ENCODE assay signal across 14 cellular contexts in the genomic region with DNA sequence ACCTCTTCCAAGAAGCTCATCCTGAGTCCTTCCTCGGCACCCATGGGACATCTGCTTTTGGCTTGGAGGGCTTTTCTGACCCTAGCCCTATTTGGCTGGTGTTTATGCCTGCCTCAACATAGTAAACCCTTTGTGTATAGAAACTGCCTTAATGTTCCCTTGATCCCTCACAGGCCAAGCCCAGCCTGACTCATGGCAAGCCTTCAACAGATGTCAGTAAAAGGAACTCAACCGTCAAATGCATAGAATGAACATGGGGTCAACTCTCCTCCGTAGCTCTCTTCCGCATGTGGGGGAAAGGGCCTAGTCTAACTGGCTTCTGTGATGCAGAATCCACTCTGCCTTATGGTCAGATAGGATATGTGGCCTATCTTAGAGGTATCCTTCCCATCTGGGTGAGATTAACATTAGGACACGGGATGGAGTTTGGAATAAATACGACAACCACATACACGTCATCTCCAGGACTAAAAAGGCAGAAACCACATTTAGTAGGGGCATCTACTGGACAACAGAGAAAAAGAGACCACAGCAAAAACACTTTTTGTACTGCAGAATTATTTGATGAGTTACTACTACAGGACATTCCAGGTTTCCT. TPM values are rescaled to one million over a fixed set of nuclear protein-coding genes. Genes with fewer than 3 reads are reported as not detected.
DNase-seq lines count a peak whose midpoint lies in the region; ATAC-seq, FAIRE-seq and TF ChIP-seq lines count a peak whose summit lies in the region.
"Had no signal": no experiment of that assay in that cellular context is flagged by ENCODE, and none has a peak within 500 bp of the region (broad histone marks: within the 10 kb centered on the region; RNA-seq: fewer than 3 reads in every experiment).

No MANE protein-coding gene starts in this region.

- H3K36me3 ChIP-seq in HepG2 (replicated peaks in 1 of 2; ENCODE audit: control insufficient read depth in 1 of 2, insufficient read depth in 2 of 2, low read length in 2 of 2): no peaks in the 10 kb centered on the region
- no peaks in the 10 kb centered on the region for H3K36me3 ChIP-seq in right lobe of liver
- H3K36me3 ChIP-seq in brain microvascular endothelial cell (replicated peaks): no peaks in the 10 kb centered on the region
- no peaks in the 10 kb centered on the region for H3K36me3 ChIP-seq in keratinocyte (ENCODE audit: control insufficient read depth in 2 of 2, extremely low read depth in 1 of 2, insufficient read depth in 2 of 2, low read length in 2 of 2)
- H3K36me3 ChIP-seq in spleen: no peaks in the 10 kb centered on the region

- no peak for TF ChIP-seq CTCF in HepG2 (CRISPR knock-in tag; IDR thresholded peaks at IDR 0.05)
- TF ChIP-seq CTCF in right lobe of liver (IDR thresholded peaks at IDR 0.05): no peak
- TF ChIP-seq CTCF in brain microvascular endothelial cell (IDR thresholded peaks at IDR 0.05; ENCODE audit: low read depth, low read length, missing control alignments): no peak
- no peak for TF ChIP-seq CTCF in keratinocyte (optimal IDR thresholded peaks at IDR 0.05 in 1 of 3, IDR thresholded peaks at IDR 0.05 in 1 of 3, conservative IDR thresholded peaks at IDR 0.05 in 1 of 3; ENCODE audit: extremely low read depth in 1 of 3, insufficient read depth in 2 of 3, low read length in 3 of 3)
- TF ChIP-seq CTCF in spleen (IDR thresholded peaks at IDR 0.05 in 8 of 11, conservative IDR thresholded peaks at IDR 0.05 in 3 of 11): no peak

- no peak for TF ChIP-seq POLR2A in HepG2 (IDR thresholded peaks at IDR 0.05; ENCODE audit: insufficient read depth in 1 of 2, low read depth in 2 of 2, low read length in 2 of 2)
- TF ChIP-seq POLR2A in right lobe of liver (IDR thresholded peaks at IDR 0.05): no peak
- no peak for TF ChIP-seq POLR2A in spleen (IDR thresholded peaks at IDR 0.05)

- DNase-seq in HepG2 (ENCODE audit: low spot score): no peak
- DNase-seq in right lobe of liver: no peak
- DNase-seq in brain microvascular endothelial cell: no peak
- no peak for DNase-seq in keratinocyte (ENCODE audit: low read depth, low spot score)
- DNase-seq in stimulated activated CD4-positive, alpha-beta T cell treated with anti-CD3 and anti-CD28 coated beads, Interleukin-4, amount 100 ng/mL, for 24 hours: no peak
- no peak for DNase-seq in spleen
- no peak for DNase-seq in GOT3 (lab: John Stamatoyannopoulos, UW)
- DNase-seq: cerebellar nuclear complex, DMS53, NCI-H2081 treated with DMSO at 0.1 percent for 48 hours, NCI-H774 had no signal

- H3K9ac ChIP-seq in HepG2 (ENCODE audit: insufficient read depth, low read depth, low read length) (no peak overlapping the region), keratinocyte (ENCODE audit: control insufficient read depth, extremely low read depth, insufficient read depth, low read length) (no peak overlapping the region)

- POLR2A ChIA-PET in HepG2 (lab: Yijun Ruan, JAX): interaction anchor here (1.1 to 2.6 kb wide), 3 partner anchors 37 to 185 kb away, joined by 3 to 22 read pairs (median 7); partner anchors contain the start of gene RPL31

- FAIRE-seq in HepG2 (lab: Jason Lieb, UNC): no peak
- FAIRE-seq in keratinocyte (lab: Jason Lieb, UNC): peak; percentile 56
- FAIRE-seq: endothelial cell of umbilical vein, H1 had no signal

- H3K9me1 ChIP-seq in keratinocyte (ENCODE audit: control insufficient read depth, extremely low read depth, insufficient read depth, low read length): no peaks in the 10 kb centered on the region

- H3K27ac ChIP-seq in HepG2 (ENCODE audit: extremely low read length, insufficient read depth, low read length) (no peak overlapping the region), right lobe of liver (no peak overlapping the region), brain microvascular endothelial cell (peak overlapping the region; percentile 92), keratinocyte (ENCODE audit: control insufficient read depth, insufficient read depth, low read length) (peak overlapping the region; percentile 64), spleen (peak overlapping the region in 2 of 8 donors; percentile 79 to 82)

- no peak overlapping the region for H3K4me3 ChIP-seq in HepG2 (replicated peaks in 1 of 3; ENCODE audit: insufficient read depth in 1 of 3, low read depth in 2 of 3, low read length in 3 of 3)
- H3K4me3 ChIP-seq in right lobe of liver: no peak overlapping the region
- no peak overlapping the region for H3K4me3 ChIP-seq in brain microvascular endothelial cell (ENCODE audit: low read depth, low read length)
- peak overlapping the region in 1 of 3 experiments; percentile 66 for H3K4me3 ChIP-seq in keratinocyte (ENCODE audit: control insufficient read depth in 2 of 3, extremely low read depth in 1 of 3, insufficient read depth in 2 of 3, low read depth in 1 of 3, low read length in 3 of 3)
- no peak overlapping the region for H3K4me3 ChIP-seq in spleen

- peaks cover 23% of the 10 kb centered on the region for H3K79me2 ChIP-seq in HepG2 (ENCODE audit: insufficient read depth, low read length)
- H3K79me2 ChIP-seq in keratinocyte (ENCODE audit: control insufficient read depth, insufficient read depth, low read length): peaks cover 11% of the 10 kb centered on the region

- H3K9me3 ChIP-seq in HepG2 (ENCODE audit: low read length) (no peaks in the 10 kb centered on the region), right lobe of liver (no peaks in the 10 kb centered on the region), keratinocyte (ENCODE audit: control insufficient read depth, low read depth, low read length) (no peaks in the 10 kb centered on the region), spleen (no peaks in the 10 kb centered on the region)

- in situ Hi-C loops in HepG2 (cut with HindIII; ENCODE audit: extremely low pct_ligation_motif_present, low pct_unique_long_range_greater_than_20kb): loop anchor here (5.0 kb wide), 1 partner anchor 35 kb away; no protein-coding TSS in a partner anchor
- in situ Hi-C loops in brain microvascular endothelial cell (cut with HindIII; ENCODE audit: low pct_ligation_motif_present, low sequenced_read_pairs): no loop called here

- H2AFZ ChIP-seq in HepG2 (ENCODE audit: low read length) (no peak overlapping the region), keratinocyte (ENCODE audit: control insufficient read depth, low read length) (no peak overlapping the region)

- TSS peak; percentile 56 for BruUV-seq in HepG2 (replicated peaks; lab: Mats Ljungman, UMichigan)

- H4K20me1 ChIP-seq in HepG2 (ENCODE audit: insufficient read depth, low read length) (peaks cover 4% of the 10 kb centered on the region; the same call in 1 of the 2 replicates), keratinocyte (ENCODE audit: control insufficient read depth, extremely low read depth, insufficient read depth, low read length) (no peaks in the 10 kb centered on the region)

- no peak overlapping the region for H3K4me2 ChIP-seq in HepG2 (ENCODE audit: low read depth, low read length)
- H3K4me2 ChIP-seq in keratinocyte (ENCODE audit: control insufficient read depth, extremely low read depth, insufficient read depth, low read depth, low read length): peak overlapping the region; percentile 88

- intact Hi-C loops in HepG2 (cut with micrococcal nuclease; ENCODE audit: unreplicated experiment) (no loop called here), right lobe of liver (cut with DNase I) (no loop called here), spleen (cut with DNase I; ENCODE audit: low total_unique reads) (no loop called here)

- WGBS in HepG2 (ENCODE audit: low lambda C conversion rate): 94% methylated on average over 7 of the region's 7 CpGs
- 90% methylated on average over 7 of the region's 7 CpGs for WGBS in right lobe of liver (ENCODE audit: insufficient coverage, low coverage, low lambda C conversion rate, missing lambda C conversion rate)
- WGBS in spleen, 5 donors: 94 to 98% (median 97%) methylated on average over 7 of the region's 7 CpGs

- H3K4me1 ChIP-seq in HepG2 (ENCODE audit: insufficient read depth, low read length): peaks cover 65% of the 10 kb centered on the region
- peaks cover 0 to 30% (median 14%) of the 10 kb centered on the region in 4 donors for H3K4me1 ChIP-seq in right lobe of liver
- peaks cover 27% of the 10 kb centered on the region for H3K4me1 ChIP-seq in keratinocyte (ENCODE audit: control insufficient read depth, extremely low read depth, insufficient read depth, low read length)
- peaks cover 4 to 39% (median 24%) of the 10 kb centered on the region in 6 donors for H3K4me1 ChIP-seq in spleen

- dilution Hi-C loops in keratinocyte (cut with MboI; ENCODE audit: extremely low pct_ligation_motif_present, low sequenced_read_pairs): no loop called here

- CTCF ChIA-PET in HepG2 (lab: Yijun Ruan, JAX; ENCODE audit: low intra/inter-chr PET ratio, low total read pairs): interaction anchor here (1.8 kb wide), 1 partner anchor 87 kb away, joined by 12 read pairs; no protein-coding TSS in a partner anchor

- H3K27me3 ChIP-seq in HepG2 (ENCODE audit: control insufficient read depth in 1 of 2, insufficient read depth in 2 of 2, low read length in 2 of 2) (no peaks in the 10 kb centered on the region; a peak in 1 of 5 replicates), right lobe of liver (no peaks in the 10 kb centered on the region), brain microvascular endothelial cell (replicated peaks) (no peaks in the 10 kb centered on the region), keratinocyte (ENCODE audit: control insufficient read depth, extremely low read depth, insufficient read depth, low read length) (no peaks in the 10 kb centered on the region), spleen (replicated peaks in 1 of 7) (peaks cover 0 to 68% (median 23%) of the 10 kb centered on the region in 7 donors)

- no peak for TF ChIP-seq RAD21 in HepG2 (CRISPR knock-in tag; IDR thresholded peaks at IDR 0.05)

- ATAC-seq in HepG2: no peak
- ATAC-seq in right lobe of liver: no peak
- no peak for ATAC-seq in HG03460 (IDR thresholded peaks at IDR 0.05; ENCODE audit: unreplicated experiment)

- TF ChIP-seq EP300 in HepG2 (IDR thresholded peaks at IDR 0.05; ENCODE audit: low read depth in 2 of 2, low read length in 2 of 2): no peak
- no peak for TF ChIP-seq EP300 in HepG2 (CRISPR knock-in tag; IDR thresholded peaks at IDR 0.05; ENCODE audit: borderline replicate concordance)

RNA-seq across cellular contexts. Expression of gene NPAS2, which starts 2.5 kb away (rescaled TPM):
- total RNA-seq in HepG2 (2016; rRNA removed; fragmentation: Illumina TruSeq; extraction: Trizol) (14.8 and 16.8 TPM in 2 replicates), right lobe of liver (10 to 100 TPM in 5 of 6 experiments, 1 to 10 TPM in 1; 8.8 to 33.3 (median 24.5) TPM), spleen (10 to 100 TPM in 4 of 7 donors, 1 to 10 TPM in 3; 7.5 to 24.1 (median 10.6) TPM)
- total RNA-seq in HepG2 (2016; cell fraction: cytosol; rRNA removed; fragmentation: Illumina TruSeq; extraction: Trizol; ENCODE audit: low read depth): 22.8 and 25.5 TPM in 2 replicates
- total RNA-seq in HepG2 (2016; cell fraction: insoluble cytoplasmic fraction; rRNA removed; fragmentation: Illumina TruSeq; extraction: Trizol): 15.0 and 18.3 TPM in 2 replicates
- total RNA-seq in HepG2 (2016; cell fraction: membrane; rRNA removed; fragmentation: Illumina TruSeq; extraction: Trizol): 27.5 and 27.7 TPM in 2 replicates
- total RNA-seq in HepG2 (2016; cell fraction: nucleus; rRNA removed; fragmentation: Illumina TruSeq; extraction: Trizol): 28.5 and 41.7 TPM in 2 replicates
- polyA plus RNA-seq in HepG2 (2011; rRNA removed) (37.5 and 48.9 TPM in 2 replicates), keratinocyte (14.9 to 24.0 TPM (median 17.7 TPM) in 3 replicates), spleen (1 to 10 TPM; 2.4 to 3.7 (median 2.8) TPM)
- polyA plus RNA-seq in HepG2 (2011; cell fraction: cytosol; rRNA removed): 22.7 and 29.0 TPM in 2 replicates
- 178 and 216 TPM in 2 replicates for polyA plus RNA-seq in HepG2 (2011; cell fraction: nucleus; rRNA removed)
- 24.2 and 33.9 TPM in 2 replicates for polyA plus RNA-seq in HepG2 (2012)
- 23.0 and 27.5 TPM in 2 replicates for polyA plus RNA-seq in HepG2 (2016; cell fraction: cytosol; fragmentation: Illumina TruSeq; extraction: Trizol; ENCODE audit: low read depth)
- 31.5 and 44.8 TPM in 2 replicates for polyA plus RNA-seq in HepG2 (2016; cell fraction: insoluble cytoplasmic fraction; fragmentation: Illumina TruSeq; extraction: Trizol; ENCODE audit: low read depth)
- 52.0 and 66.4 TPM in 2 replicates for polyA plus RNA-seq in HepG2 (2016; cell fraction: membrane; fragmentation: Illumina TruSeq; extraction: Trizol; ENCODE audit: low read depth)
- polyA plus RNA-seq in HepG2 (2016; cell fraction: nucleus; fragmentation: Illumina TruSeq; extraction: Trizol; ENCODE audit: insufficient read depth, low read depth): 112 and 136 TPM in 2 replicates
- polyA minus RNA-seq in HepG2 (2011; rRNA and poly(A)+ RNA removed; ENCODE audit: low replicate concordance): 6.3 and 50.0 TPM in 2 replicates
- polyA minus RNA-seq in HepG2 (2011; cell fraction: cytosol; rRNA and poly(A)+ RNA removed): 39.0 and 60.4 TPM in 2 replicates
- 83.3 and 89.8 TPM in 2 replicates for polyA minus RNA-seq in HepG2 (2011; cell fraction: nucleus; rRNA and poly(A)+ RNA removed)
- polyA plus RNA-seq in keratinocyte (2011; ENCODE audit: low read depth): 47.5 TPM
- polyA plus RNA-seq in keratinocyte (2011; cell fraction: cytosol; rRNA removed): 32.0 and 43.6 TPM in 2 replicates
- 56.1 and 69.6 TPM in 2 replicates for polyA plus RNA-seq in keratinocyte (2011; cell fraction: nucleus; rRNA removed)
- 31.1 and 41.1 TPM in 2 replicates for polyA plus RNA-seq in keratinocyte (2012; ENCODE audit: low replicate concordance)
- 35.9 to 47.4 TPM (median 37.5 TPM) in 3 replicates for polyA minus RNA-seq in keratinocyte
- polyA minus RNA-seq in keratinocyte (2011; cell fraction: cytosol; rRNA and poly(A)+ RNA removed): 43.9 TPM
- 35.5 and 64.7 TPM in 2 replicates for polyA minus RNA-seq in keratinocyte (2011; cell fraction: nucleus; rRNA and poly(A)+ RNA removed)

Comparison
In these comparisons a context has a peak if more than half of its experiments do, and no peak if none do; other contexts are left out.
1. H3K27ac ChIP-seq: peak in brain microvascular endothelial cell (single experiment) and keratinocyte (single experiment); none in HepG2 (single experiment) and right lobe of liver (0 of 3).